In the genomic region with DNA sequence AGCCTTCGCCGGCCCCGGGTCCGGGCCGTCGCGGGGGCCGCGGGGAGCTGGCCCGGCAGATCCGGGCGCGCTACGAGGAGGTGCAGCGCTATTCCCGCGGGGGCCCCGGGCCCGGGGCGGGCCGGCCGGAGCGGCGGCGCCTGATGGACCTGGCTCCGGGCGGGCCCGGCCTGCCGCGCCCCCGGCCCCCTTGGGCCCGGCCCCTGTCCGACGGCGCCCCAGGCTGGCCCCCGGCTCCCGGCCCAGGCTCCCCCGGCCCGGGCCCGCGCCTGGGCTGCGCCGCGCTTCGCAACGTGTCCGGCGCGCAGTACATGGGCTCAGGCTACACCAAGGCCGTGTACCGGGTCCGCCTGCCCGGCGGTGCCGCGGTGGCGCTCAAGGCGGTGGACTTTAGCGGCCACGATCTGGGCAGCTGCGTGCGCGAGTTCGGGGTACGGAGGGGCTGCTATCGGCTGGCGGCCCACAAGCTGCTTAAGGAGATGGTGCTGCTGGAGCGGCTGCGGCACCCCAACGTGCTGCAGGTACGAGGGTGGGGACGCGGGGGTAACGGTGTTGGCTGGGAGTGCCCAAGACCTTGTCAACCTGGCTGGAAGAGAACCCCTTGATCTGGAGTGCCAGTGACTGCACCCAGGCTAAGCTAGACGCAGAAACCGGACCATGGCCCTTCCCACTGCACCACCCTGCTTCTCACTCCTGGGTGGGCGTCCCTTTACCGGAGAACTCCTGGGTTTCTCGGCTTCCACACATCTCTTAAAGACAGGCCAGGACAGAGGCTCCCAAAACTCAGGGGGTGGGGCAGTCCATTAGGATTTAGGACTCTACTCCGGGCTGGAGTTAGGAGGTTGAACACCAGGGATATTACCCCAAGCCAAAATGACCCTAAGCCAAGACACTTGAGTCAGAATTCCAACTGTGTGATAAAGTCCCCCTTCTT, we compare ENCODE assay signal across 1 cellular context.
TF ChIP-seq lines count a peak whose summit lies in the region.

No MANE protein-coding gene starts in this region.

TF ChIP-seq in WTC11, 78 proteins besides CTCF, POLR2A, EP300 and RAD21 (continued from another document):
- TF ChIP-seq, protein P1, sequence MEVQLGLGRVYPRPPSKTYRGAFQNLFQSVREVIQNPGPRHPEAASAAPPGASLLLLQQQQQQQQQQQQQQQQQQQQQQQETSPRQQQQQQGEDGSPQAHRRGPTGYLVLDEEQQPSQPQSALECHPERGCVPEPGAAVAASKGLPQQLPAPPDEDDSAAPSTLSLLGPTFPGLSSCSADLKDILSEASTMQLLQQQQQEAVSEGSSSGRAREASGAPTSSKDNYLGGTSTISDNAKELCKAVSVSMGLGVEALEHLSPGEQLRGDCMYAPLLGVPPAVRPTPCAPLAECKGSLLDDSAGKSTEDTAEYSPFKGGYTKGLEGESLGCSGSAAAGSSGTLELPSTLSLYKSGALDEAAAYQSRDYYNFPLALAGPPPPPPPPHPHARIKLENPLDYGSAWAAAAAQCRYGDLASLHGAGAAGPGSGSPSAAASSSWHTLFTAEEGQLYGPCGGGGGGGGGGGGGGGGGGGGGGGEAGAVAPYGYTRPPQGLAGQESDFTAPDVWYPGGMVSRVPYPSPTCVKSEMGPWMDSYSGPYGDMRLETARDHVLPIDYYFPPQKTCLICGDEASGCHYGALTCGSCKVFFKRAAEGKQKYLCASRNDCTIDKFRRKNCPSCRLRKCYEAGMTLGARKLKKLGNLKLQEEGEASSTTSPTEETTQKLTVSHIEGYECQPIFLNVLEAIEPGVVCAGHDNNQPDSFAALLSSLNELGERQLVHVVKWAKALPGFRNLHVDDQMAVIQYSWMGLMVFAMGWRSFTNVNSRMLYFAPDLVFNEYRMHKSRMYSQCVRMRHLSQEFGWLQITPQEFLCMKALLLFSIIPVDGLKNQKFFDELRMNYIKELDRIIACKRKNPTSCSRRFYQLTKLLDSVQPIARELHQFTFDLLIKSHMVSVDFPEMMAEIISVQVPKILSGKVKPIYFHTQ (CRISPR knock-in tag; IDR thresholded peaks at IDR 0.05), result no peak
- no peak for TF ChIP-seq ZNF416 (CRISPR knock-in tag; IDR thresholded peaks at IDR 0.05)
